ENCODE assay signal across 8 cellular contexts in the genomic region with DNA sequence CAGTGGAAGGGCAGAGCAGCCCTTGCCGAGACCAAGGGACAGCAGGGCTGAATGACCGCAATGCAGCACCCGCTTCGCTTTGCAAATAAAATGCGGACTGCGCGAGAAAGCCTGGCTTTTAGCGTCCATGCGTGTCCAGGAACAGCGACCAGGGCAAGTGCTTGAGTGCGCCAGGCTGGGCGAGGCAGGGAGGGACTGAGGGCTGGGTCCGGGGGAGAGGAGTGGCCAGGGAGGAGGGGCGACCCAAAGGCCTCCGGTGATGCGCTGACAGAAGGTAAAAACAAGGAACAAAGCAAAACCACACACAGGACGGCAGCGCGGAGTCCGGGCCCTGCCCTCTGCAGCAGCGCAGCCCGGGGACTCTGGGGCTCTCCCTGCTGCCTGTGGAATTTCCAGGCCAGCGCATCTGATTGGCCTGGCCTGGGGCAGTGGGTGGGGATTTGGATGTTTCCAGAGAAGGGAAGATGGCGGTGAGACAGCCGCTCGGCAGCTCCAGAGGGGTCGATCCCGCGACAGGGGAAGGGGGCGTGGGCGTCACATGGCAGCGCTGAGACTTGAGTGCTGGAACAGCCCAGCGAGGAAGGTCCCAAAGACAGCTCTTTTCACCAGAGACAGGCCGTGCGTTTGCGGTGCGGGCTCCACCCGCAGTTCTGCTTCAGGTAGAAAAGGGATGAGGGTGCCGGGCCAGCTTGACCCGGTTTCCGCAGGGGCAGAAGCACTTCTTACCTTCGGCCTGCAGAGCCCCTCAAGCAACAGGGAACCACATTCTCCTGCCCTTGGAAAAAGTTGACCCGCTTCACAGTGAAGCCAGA. TPM values are rescaled to one million over a fixed set of nuclear protein-coding genes. Genes with fewer than 3 reads are reported as not detected.
DNase-seq lines count a peak whose midpoint lies in the region; ATAC-seq, FAIRE-seq and TF ChIP-seq lines count a peak whose summit lies in the region.

No MANE protein-coding gene starts in this region.

- H3K9me3 ChIP-seq in kidney (ENCODE audit: control insufficient read depth in 1 of 2, low read length in 2 of 2) (peaks cover 0 to 3% of the 10 kb centered on the region in 2 donors), spleen (peaks cover 0 to 11% (median under 1%) of the 10 kb centered on the region in 8 donors)

- H3K9me3 Mint-ChIP-seq in GM23338 = peaks cover 12% of the 10 kb centered on the region; the same call in 2 of the 3 replicates
- H3K9me3 Mint-ChIP-seq in T-helper 1 cell treated with Interleukin-12 subunit alpha and Interleukin-12 subunit beta and Interleukin-4 antibody, amounts not matched to agents 30 μg/mL and 1 μg/mL, for 36 hours = peaks cover 3% of the 10 kb centered on the region

- peak overlapping the region; percentile 9 for H3K27ac Mint-ChIP-seq in GM23338
- no peak overlapping the region for H3K27ac Mint-ChIP-seq in T-helper 1 cell treated with Interleukin-12 subunit alpha and Interleukin-12 subunit beta and Interleukin-4 antibody, amounts not matched to agents 30 μg/mL and 1 μg/mL, for 36 hours

- H3K27me3 Mint-ChIP-seq in GM23338 (ENCODE audit: insufficient read depth, low read depth, poor library complexity) = peaks cover 19% of the 10 kb centered on the region
- H3K27me3 Mint-ChIP-seq in T-helper 1 cell treated with Interleukin-12 subunit alpha and Interleukin-12 subunit beta and Interleukin-4 antibody, amounts not matched to agents 30 μg/mL and 1 μg/mL, for 36 hours (ENCODE audit: low read depth) = peaks cover 27% of the 10 kb centered on the region

- peak in 1 of 3 donors; percentile 21 for TF ChIP-seq POLR2A in spleen (IDR thresholded peaks at IDR 0.05)

- peak overlapping the region; percentile 99 for H3K4me2 ChIP-seq in GM23338

- no peak for TF ChIP-seq CTCF in GM23338 (conservative IDR thresholded peaks at IDR 0.05; ENCODE audit: low read depth in 2 of 2)
- TF ChIP-seq CTCF in kidney (IDR thresholded peaks at IDR 0.05; ENCODE audit: borderline replicate concordance, extremely low read depth, insufficient read depth) = no peak
- peak in 2 of 11 experiments; percentile 7 to 10 for TF ChIP-seq CTCF in spleen (IDR thresholded peaks at IDR 0.05 in 8 of 11, conservative IDR thresholded peaks at IDR 0.05 in 3 of 11)

- H4K20me1 ChIP-seq in GM23338 (replicated peaks; ENCODE audit: insufficient read depth) = no peaks in the 10 kb centered on the region

- peak; percentile 99 for DNase-seq in ELF-1 (ENCODE audit: low read depth, low spot score)
- peak; percentile 96 for DNase-seq in GM23338 (ENCODE audit: low spot score)
- DNase-seq in NCI-H1092 (lab: John Stamatoyannopoulos, UW) = peak; percentile 5
- peak; percentile 92 for DNase-seq in cerebellum (ENCODE audit: low spot score)
- DNase-seq in kidney = peak; percentile 95
- DNase-seq in spleen = peak; percentile 94
- DNase-seq in T-helper 9 cell = no peak

- H3K4me3 ChIP-seq in GM23338 (peak overlapping the region; percentile 85), kidney (ENCODE audit: low read length in 2 of 2) (peak overlapping the region; percentile 78 to 92), spleen (peak overlapping the region; percentile 32 to 78 (median 46))

- H3K36me3 Mint-ChIP-seq in GM23338 (ENCODE audit: low read depth) = peaks cover 8% of the 10 kb centered on the region
- H3K36me3 Mint-ChIP-seq in T-helper 1 cell treated with Interleukin-12 subunit alpha and Interleukin-12 subunit beta and Interleukin-4 antibody, amounts not matched to agents 30 μg/mL and 1 μg/mL, for 36 hours (ENCODE audit: low read depth) = no peaks in the 10 kb centered on the region

- 3 to 6% (median 4%) methylated on average over 31 to 43 of the region's 43 CpGs for WGBS in spleen, 5 donors

- 0 out of 2 replicates have a peak, but pooled peaks cover 3% of the 10 kb centered on the region for H3K9me2 ChIP-seq in GM23338 (ENCODE audit: insufficient read depth)

- H3K4me1 Mint-ChIP-seq in GM23338 = peaks cover 21% of the 10 kb centered on the region
- peaks cover 16% of the 10 kb centered on the region for H3K4me1 Mint-ChIP-seq in T-helper 1 cell treated with Interleukin-12 subunit alpha and Interleukin-12 subunit beta and Interleukin-4 antibody, amounts not matched to agents 30 μg/mL and 1 μg/mL, for 36 hours (ENCODE audit: low read depth)

- peak; percentile 97 for ATAC-seq in GM23338

- H3K4me3 Mint-ChIP-seq in GM23338 = peak overlapping the region; percentile 83
- peak overlapping the region; percentile 85 for H3K4me3 Mint-ChIP-seq in T-helper 1 cell treated with Interleukin-12 subunit alpha and Interleukin-12 subunit beta and Interleukin-4 antibody, amounts not matched to agents 30 μg/mL and 1 μg/mL, for 36 hours

- intact Hi-C loops in kidney (cut with DNase I) (no loop called here), spleen (cut with DNase I; ENCODE audit: low total_unique reads) (no loop called here)

- H3K79me2 ChIP-seq in GM23338 (replicated peaks; ENCODE audit: insufficient read depth) = no peaks in the 10 kb centered on the region

- peaks cover 8% of the 10 kb centered on the region for H3F3A ChIP-seq in GM23338 (replicated peaks; ENCODE audit: low read depth)

- H3K4me1 ChIP-seq in GM23338 (ENCODE audit: insufficient read depth) (peaks cover 10% of the 10 kb centered on the region), kidney (ENCODE audit: control insufficient read depth in 1 of 2, insufficient read depth in 1 of 2, low read depth in 1 of 2, low read length in 2 of 2) (peaks cover 14 to 19% of the 10 kb centered on the region in 2 donors), spleen (peaks cover 7 to 65% (median 33%) of the 10 kb centered on the region in 6 donors)

- H3K36me3 ChIP-seq in GM23338 (ENCODE audit: insufficient read depth) (no peaks in the 10 kb centered on the region), kidney (ENCODE audit: control insufficient read depth in 1 of 2, insufficient read depth in 2 of 2, low read length in 2 of 2) (no peaks in the 10 kb centered on the region), spleen (no peaks in the 10 kb centered on the region)

- FAIRE-seq in kidney (lab: Jason Lieb, UNC) = no peak

- peaks cover 3% of the 10 kb centered on the region; the same call in 1 of the 2 replicates for H3K27me3 ChIP-seq in GM23338 (ENCODE audit: insufficient read depth)
- H3K27me3 ChIP-seq in spleen (replicated peaks in 1 of 7) = peaks cover 0 to 3% (median 0%) of the 10 kb centered on the region in 7 donors

- peak overlapping the region; percentile 90 for H3K27ac ChIP-seq in GM23338 (ENCODE audit: low read depth)
- H3K27ac ChIP-seq in kidney (ENCODE audit: low read depth in 2 of 2, low read length in 2 of 2) = peak overlapping the region; percentile 80 to 85
- H3K27ac ChIP-seq in spleen = peak overlapping the region; percentile 35 to 86 (median 74)

- peak overlapping the region; percentile 98 for H2AFZ ChIP-seq in GM23338

- H3K9ac ChIP-seq in kidney (ENCODE audit: low read length in 2 of 2) = peak overlapping the region; percentile 81 to 91

TF ChIP-seq in GM23338, 12 proteins besides CTCF, POLR2A, EP300 and RAD21:
- TF ChIP-seq NANOG (IDR thresholded peaks at IDR 0.05; ENCODE audit: borderline replicate concordance) = no peak
- peak; percentile 83 for TF ChIP-seq POLR2AphosphoS5 (IDR thresholded peaks at IDR 0.05; ENCODE audit: low read depth)

RNA-seq across cellular contexts. Expression of gene SSR1, which starts 51.8 kb away (rescaled TPM):
- 70.2 and 96.8 TPM in 2 replicates for total RNA-seq in GM23338 (2014; rRNA removed; shearing (Covaris generic))
- polyA plus RNA-seq in GM23338 (2016; fragmentation: Nextera tagmentation; extraction: Ambion mirVana) (59.3 and 65.3 TPM in 2 replicates), kidney (ENCODE audit: insufficient read depth, low read depth, low replicate concordance) (40.4 TPM), spleen (10 to 100 TPM; 15.8 to 21.8 (median 20.9) TPM)
- total RNA-seq in cerebellum (40.9 TPM), kidney (163 TPM), spleen (100 to 1,000 TPM in 4 of 7 donors, 10 to 100 TPM in 3; 70.7 to 132 (median 114) TPM)
